In the genomic region with DNA sequence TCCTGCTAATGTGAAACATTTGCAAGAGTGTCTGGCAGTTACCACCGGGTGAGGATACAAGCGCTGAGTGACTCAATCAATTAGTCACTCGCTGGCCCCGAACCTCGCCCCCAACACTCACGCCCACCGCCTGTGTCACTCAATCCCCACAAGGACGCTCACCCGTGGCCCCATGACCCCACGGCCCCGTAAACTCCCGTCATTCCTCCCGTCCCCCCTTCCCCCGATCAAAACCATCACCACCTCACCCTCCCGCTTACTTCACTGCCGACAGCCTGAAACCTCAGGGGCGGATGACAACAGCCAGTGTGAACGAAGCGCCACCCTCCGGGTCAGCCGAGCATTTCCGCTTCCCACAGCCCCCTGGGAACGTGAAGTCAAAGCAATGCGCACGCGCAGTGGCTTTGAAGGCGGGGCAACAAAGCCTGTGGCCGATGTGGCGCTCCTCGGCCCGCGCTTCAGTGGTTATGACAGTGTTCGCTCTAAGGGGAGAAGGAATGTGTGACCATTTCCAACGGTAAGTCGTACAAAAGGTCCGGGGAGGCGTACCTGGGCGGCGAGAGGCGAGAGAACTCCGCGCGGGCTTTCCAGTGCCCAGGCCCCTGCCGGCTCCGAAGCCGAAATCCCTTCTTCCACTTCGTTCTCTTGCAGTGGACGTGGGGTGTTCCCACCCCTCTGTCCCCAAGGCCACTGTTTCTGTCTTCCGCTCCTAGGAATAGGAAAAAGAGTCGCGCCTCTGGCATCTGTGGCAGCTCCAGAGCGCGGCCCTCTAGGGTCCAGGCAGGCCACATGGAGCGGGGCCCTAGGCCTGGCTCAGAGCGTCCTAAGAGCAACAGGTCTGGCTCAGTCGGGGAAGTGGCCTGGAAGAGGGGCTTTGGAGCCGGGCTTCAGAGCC, we compare ENCODE assay signal across 8 cellular contexts. TPM values are rescaled to one million over a fixed set of nuclear protein-coding genes. Genes with fewer than 3 reads are reported as not detected.
A peak's percentile ranks its signal among the peaks of the same experiment; 100 is the strongest.
DNase-seq lines count a peak whose midpoint lies in the region; ATAC-seq and TF ChIP-seq lines count a peak whose summit lies in the region.

TSS of gene ZNF674 (minus strand) at position 311 of the 895 bp plus-strand sequence. CDS start 3,334 bp downstream, outside the sequence.

- H3K36me3 ChIP-seq in GM23338 (ENCODE audit: insufficient read depth), result peaks cover 16% of the 10 kb centered on the region; the same call in 1 of the 2 replicates

- peak within 1 kb of the TSS; percentile 79 for H3K27ac ChIP-seq in GM23338 (ENCODE audit: low read depth)

- peaks cover 9% of the 10 kb centered on the region for H3K9me3 Mint-ChIP-seq in GM23338
- no peaks in the 10 kb centered on the region for H3K9me3 Mint-ChIP-seq in activated T-helper 2 cell treated with anti-CD3 and anti-CD28 coated beads, Interferon-gamma antibody, Interleukin-2, Interleukin-4, amounts not matched to agents 10 μg/mL and 5 μg/mL and 100 μg/mL, durations not matched to agents 14 hours and 24 hours and 36 hours
- H3K9me3 Mint-ChIP-seq in nephron progenitor cell, result peaks cover 58% of the 10 kb centered on the region
- H3K9me3 Mint-ChIP-seq in stimulated activated naive CD8-positive, alpha-beta T cell treated with anti-CD3 and anti-CD28 coated beads, Interleukin-15, Interleukin-2, amounts not matched to agents 100 ng/mL and 50 ng/mL, for 24 hours, result no peaks in the 10 kb centered on the region

- no peaks in the 10 kb centered on the region; the same call in 1 of the 2 replicates for H3K4me1 ChIP-seq in GM23338 (ENCODE audit: insufficient read depth)

- DNase-seq in ELF-1 (ENCODE audit: low read depth, low spot score), result peak; percentile 97
- peak; percentile 92 for DNase-seq in GM23338 (ENCODE audit: low spot score)
- DNase-seq in Kasumi-1 (lab: John Stamatoyannopoulos, UW), result peak; percentile 66 to 76
- peak; percentile 92 for DNase-seq in RPMI7951 (ENCODE audit: low read depth)
- peak; percentile 88 for DNase-seq in activated T-helper 2 cell treated with anti-CD3 and anti-CD28 coated beads, Interferon-gamma antibody, Interleukin-2, Interleukin-4, amounts not matched to agents 10 μg/mL and 5 μg/mL and 100 μg/mL, durations not matched to agents 14 hours and 24 hours and 36 hours (ENCODE audit: low spot score)
- peak; percentile 82 for DNase-seq in fibroblast of the conjunctiva (ENCODE audit: low read depth)
- peak; percentile 91 for DNase-seq in nephron progenitor cell

- H3K4me2 ChIP-seq in GM23338, result peak within 1 kb of the TSS; percentile 90

- H3K4me3 Mint-ChIP-seq in GM23338 (peak within 1 kb of the TSS; percentile 97), nephron progenitor cell (peak within 1 kb of the TSS; percentile 97)
- H3K4me3 Mint-ChIP-seq in activated T-helper 2 cell treated with anti-CD3 and anti-CD28 coated beads, Interferon-gamma antibody, Interleukin-2, Interleukin-4, amounts not matched to agents 10 μg/mL and 5 μg/mL and 100 μg/mL, durations not matched to agents 14 hours and 24 hours and 36 hours (ENCODE audit: low read depth), result peak within 1 kb of the TSS; percentile 89
- H3K4me3 Mint-ChIP-seq in stimulated activated naive CD8-positive, alpha-beta T cell treated with anti-CD3 and anti-CD28 coated beads, Interleukin-15, Interleukin-2, amounts not matched to agents 100 ng/mL and 50 ng/mL, for 24 hours, result peak within 1 kb of the TSS; percentile 88

- peak; percentile 93 for ATAC-seq in GM23338

- no peaks in the 10 kb centered on the region for H3F3A ChIP-seq in GM23338 (replicated peaks; ENCODE audit: low read depth)

- TF ChIP-seq CTCF in GM23338 (conservative IDR thresholded peaks at IDR 0.05; ENCODE audit: low read depth in 2 of 2) (peak; percentile 31 to 52; a peak in 3 of 4 replicates), nephron progenitor cell (IDR thresholded peaks at IDR 0.05) (no peak)

- H3K27me3 Mint-ChIP-seq in GM23338 (ENCODE audit: insufficient read depth, low read depth, poor library complexity) (no peaks in the 10 kb centered on the region), nephron progenitor cell (ENCODE audit: low read depth, poor library complexity) (no peaks in the 10 kb centered on the region)
- H3K27me3 Mint-ChIP-seq in activated T-helper 2 cell treated with anti-CD3 and anti-CD28 coated beads, Interferon-gamma antibody, Interleukin-2, Interleukin-4, amounts not matched to agents 10 μg/mL and 5 μg/mL and 100 μg/mL, durations not matched to agents 14 hours and 24 hours and 36 hours (ENCODE audit: low read depth), result no peaks in the 10 kb centered on the region
- H3K27me3 Mint-ChIP-seq in stimulated activated naive CD8-positive, alpha-beta T cell treated with anti-CD3 and anti-CD28 coated beads, Interleukin-15, Interleukin-2, amounts not matched to agents 100 ng/mL and 50 ng/mL, for 24 hours, result no peaks in the 10 kb centered on the region

- peak within 1 kb of the TSS; percentile 86 for H3K4me3 ChIP-seq in GM23338

- peaks cover 42% of the 10 kb centered on the region for H3K79me2 ChIP-seq in GM23338 (replicated peaks; ENCODE audit: insufficient read depth)

- H3K36me3 Mint-ChIP-seq in GM23338 (ENCODE audit: low read depth) (peaks cover 43% of the 10 kb centered on the region), nephron progenitor cell (ENCODE audit: low read depth) (peaks cover 26% of the 10 kb centered on the region)
- peaks cover 28% of the 10 kb centered on the region for H3K36me3 Mint-ChIP-seq in activated T-helper 2 cell treated with anti-CD3 and anti-CD28 coated beads, Interferon-gamma antibody, Interleukin-2, Interleukin-4, amounts not matched to agents 10 μg/mL and 5 μg/mL and 100 μg/mL, durations not matched to agents 14 hours and 24 hours and 36 hours (ENCODE audit: low read depth)
- peaks cover 9% of the 10 kb centered on the region for H3K36me3 Mint-ChIP-seq in stimulated activated naive CD8-positive, alpha-beta T cell treated with anti-CD3 and anti-CD28 coated beads, Interleukin-15, Interleukin-2, amounts not matched to agents 100 ng/mL and 50 ng/mL, for 24 hours (ENCODE audit: low read depth)

- no peak within 1 kb of the TSS for H2AFZ ChIP-seq in GM23338

- H3K9me2 ChIP-seq in GM23338 (ENCODE audit: insufficient read depth), result no peaks in the 10 kb centered on the region

- intact Hi-C loops in activated T-helper 2 cell treated with anti-CD3 and anti-CD28 coated beads, Interferon-gamma antibody, Interleukin-2, Interleukin-4, amounts not matched to agents 10 μg/mL and 5 μg/mL and 100 μg/mL, durations not matched to agents 14 hours and 24 hours and 36 hours (cut with micrococcal nuclease), result loop anchor here (1.0 to 5.0 kb wide), 3 partner anchors 27 to 98 kb away; no protein-coding TSS in a partner anchor

- H3K27me3 ChIP-seq in GM23338 (ENCODE audit: insufficient read depth), result no peaks in the 10 kb centered on the region

- peaks cover 23% of the 10 kb centered on the region for H3K4me1 Mint-ChIP-seq in GM23338
- peaks cover 13% of the 10 kb centered on the region for H3K4me1 Mint-ChIP-seq in activated T-helper 2 cell treated with anti-CD3 and anti-CD28 coated beads, Interferon-gamma antibody, Interleukin-2, Interleukin-4, amounts not matched to agents 10 μg/mL and 5 μg/mL and 100 μg/mL, durations not matched to agents 14 hours and 24 hours and 36 hours (ENCODE audit: low read depth)
- H3K4me1 Mint-ChIP-seq in nephron progenitor cell, result peaks cover 21% of the 10 kb centered on the region
- peaks cover 47% of the 10 kb centered on the region for H3K4me1 Mint-ChIP-seq in stimulated activated naive CD8-positive, alpha-beta T cell treated with anti-CD3 and anti-CD28 coated beads, Interleukin-15, Interleukin-2, amounts not matched to agents 100 ng/mL and 50 ng/mL, for 24 hours (ENCODE audit: low read depth)

- H3K27ac Mint-ChIP-seq in GM23338 (peak within 1 kb of the TSS; percentile 92), nephron progenitor cell (peak within 1 kb of the TSS; percentile 99)
- H3K27ac Mint-ChIP-seq in activated T-helper 2 cell treated with anti-CD3 and anti-CD28 coated beads, Interferon-gamma antibody, Interleukin-2, Interleukin-4, amounts not matched to agents 10 μg/mL and 5 μg/mL and 100 μg/mL, durations not matched to agents 14 hours and 24 hours and 36 hours, result peak within 1 kb of the TSS; percentile 92
- peak within 1 kb of the TSS; percentile 92 for H3K27ac Mint-ChIP-seq in stimulated activated naive CD8-positive, alpha-beta T cell treated with anti-CD3 and anti-CD28 coated beads, Interleukin-15, Interleukin-2, amounts not matched to agents 100 ng/mL and 50 ng/mL, for 24 hours

- no peaks in the 10 kb centered on the region for H4K20me1 ChIP-seq in GM23338 (replicated peaks; ENCODE audit: insufficient read depth)

RNA-seq across cellular contexts. Expression of gene ZNF674, which starts in this region (rescaled TPM):
- total RNA-seq in GM23338 (2014; rRNA removed; shearing (Covaris generic)), result 5.5 and 5.8 TPM in 2 replicates
- polyA plus RNA-seq in GM23338 (2016; fragmentation: Nextera tagmentation; extraction: Ambion mirVana), result 2.6 and 3.0 TPM in 2 replicates
- total RNA-seq in RPMI7951 (2014; rRNA removed; shearing (Covaris generic)), result 4.8 and 7.2 TPM in 2 replicates
- total RNA-seq in activated T-helper 2 cell treated with anti-CD3 and anti-CD28 coated beads, Interferon-gamma antibody, Interleukin-2, Interleukin-4, amounts not matched to agents 10 μg/mL and 5 μg/mL and 100 μg/mL, durations not matched to agents 14 hours and 24 hours and 36 hours, result 2.4 and 2.5 TPM in 2 replicates

Comparison
In these comparisons a context has a peak if more than half of its experiments do, and no peak if none do; other contexts are left out.
1. Peak in every context shown above with its lines: DNase-seq, ATAC-seq, H3K4me3 ChIP-seq and H3K27ac ChIP-seq.